27 cellular contexts compared by ENCODE assay signal in genomic region chr14:21309956-21310355, GRCh38. TPM values are rescaled to one million over a fixed set of nuclear protein-coding genes. Genes with fewer than 3 reads are reported as not detected.
"Had no signal": no experiment of that assay in that cellular context is flagged by ENCODE, and none has a peak within 500 bp of the region (broad histone marks: within the 10 kb centered on the region; RNA-seq: fewer than 3 reads in every experiment).

No MANE protein-coding gene starts in this region.

- H3K27me3 Mint-ChIP-seq: dendritic cell treated with granulocyte-macrophage colony-stimulating factor and Interleukin-4, amounts not matched to agents 40 ng/mL and 50 ng/mL, for 4 days had no signal

- H3K9me3 ChIP-seq: colonic mucosa, esophagus squamous epithelium, gastrocnemius medialis, heart right ventricle, left lung, lower lobe of right lung, mucosa of descending colon had no signal

- H3K9me3 Mint-ChIP-seq: dendritic cell treated with granulocyte-macrophage colony-stimulating factor and Interleukin-4, amounts not matched to agents 40 ng/mL and 50 ng/mL, for 4 days; effector memory CD8-positive, alpha-beta T cell; endodermal cell; mesothelial cell of epicardium had no signal

- H3K36me3 ChIP-seq: colonic mucosa, esophagus squamous epithelium, gastrocnemius medialis, heart right ventricle, left lung, lower lobe of right lung had no signal

- H3K27ac ChIP-seq: gastrocnemius medialis had no signal

- ATAC-seq: effector memory CD8-positive, alpha-beta T cell; esophagus mucosa; gastrocnemius medialis; heart right ventricle; left lung; mucosa of descending colon had no signal

- H3K4me3 ChIP-seq: colonic mucosa, heart right ventricle, mucosa of descending colon had no signal

- H3K4me3 Mint-ChIP-seq: dendritic cell treated with granulocyte-macrophage colony-stimulating factor and Interleukin-4, amounts not matched to agents 40 ng/mL and 50 ng/mL, for 4 days had no signal

- DNase-seq: colonic mucosa; cortex of kidney; effector CD8-positive, alpha-beta T cell; effector memory CD8-positive, alpha-beta T cell; endodermal cell; erythroblast; esophagus squamous epithelium; foreskin fibroblast; foreskin melanocyte; gastrocnemius medialis; glutamatergic neuron; head of caudate nucleus; heart right ventricle; hippocampal formation; left cardiac atrium; left lung; left ventricle myocardium superior; lower lobe of right lung; mesenchymal stem cell; mucosa of descending colon; naive B cell had no signal

- H3K4me1 ChIP-seq: gastrocnemius medialis had no signal

- H3K36me3 Mint-ChIP-seq: mesothelial cell of epicardium, naive B cell had no signal

RNA-seq across cellular contexts. Expression of gene RPGRIP1, which starts 30.1 kb away (rescaled TPM):
- total RNA-seq: esophagus mucosa, esophagus squamous epithelium, gastrocnemius medialis, glomerular endothelial cell, kidney epithelial cell, myocyte had no signal
